8 cellular contexts compared by ENCODE assay signal in the genomic region with DNA sequence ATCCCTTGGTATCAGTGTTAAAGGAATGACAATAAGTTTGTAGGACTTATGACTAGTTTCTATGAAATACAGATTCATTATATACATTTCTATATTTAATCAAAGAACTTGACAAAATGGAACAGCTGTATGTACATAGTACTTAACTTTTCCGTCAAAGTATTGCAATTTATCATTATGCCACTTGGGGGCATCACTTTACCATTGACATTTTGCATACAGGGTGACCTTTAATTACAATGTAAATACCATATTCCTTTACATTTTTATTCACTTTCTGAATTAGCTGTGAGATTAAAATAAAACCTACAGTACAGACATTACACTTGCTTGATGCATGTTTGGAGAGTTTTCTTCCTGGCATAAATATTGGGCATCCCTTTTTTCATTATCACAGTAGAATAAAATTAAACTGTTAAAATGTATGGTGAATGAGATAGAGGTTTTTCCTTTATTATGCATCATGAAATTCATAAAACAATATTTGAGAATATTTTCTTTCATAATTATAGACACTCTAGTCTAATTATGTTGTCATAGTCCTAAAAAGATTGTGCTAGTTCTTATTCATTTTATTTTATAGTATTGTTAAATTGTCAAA. TPM values are rescaled to one million over a fixed set of nuclear protein-coding genes. Genes with fewer than 3 reads are reported as not detected.
A peak's percentile ranks its signal among the peaks of the same experiment; 100 is the strongest.
DNase-seq lines count a peak whose midpoint lies in the region; ATAC-seq and TF ChIP-seq lines count a peak whose summit lies in the region.

No MANE protein-coding gene starts in this region.

- peak overlapping the region in 1 of 7 donors; percentile 1 for H3K27ac Mint-ChIP-seq in CD4-positive, alpha-beta memory T cell

- peaks cover 0 to 1% (median 0%) of the 10 kb centered on the region in 4 donors for H3K4me1 Mint-ChIP-seq in CD4-positive, alpha-beta memory T cell

- H3K79me2 ChIP-seq in MM.1S (ENCODE audit: low read length): no peaks in the 10 kb centered on the region
- no peaks in the 10 kb centered on the region for H3K79me2 ChIP-seq in smooth muscle cell (ENCODE audit: low read depth)

- no peaks in the 10 kb centered on the region for H3K9me3 Mint-ChIP-seq in CD4-positive, alpha-beta memory T cell

- H3F3A ChIP-seq in MM.1S (ENCODE audit: insufficient read depth, low read length): no peaks in the 10 kb centered on the region
- H3F3A ChIP-seq in smooth muscle cell (ENCODE audit: low read depth): no peaks in the 10 kb centered on the region

- H2AFZ ChIP-seq in MM.1S (ENCODE audit: low read length) (no peak overlapping the region), smooth muscle cell (ENCODE audit: low read depth) (no peak overlapping the region)

- peak; percentile 51 to 65 (median 54) for DNase-seq in CD4-positive, alpha-beta memory T cell
- DNase-seq in MM.1S (peak; percentile 69), SW480 (ENCODE audit: low spot score) (peak; percentile 32), foreskin keratinocyte (peak in 1 of 2 donors; percentile 30), smooth muscle cell (lab: John Stamatoyannopoulos, UW; ENCODE audit: unreplicated experiment) (no peak), nucleus accumbens (lab: John Stamatoyannopoulos, UW) (no peak)

- peaks cover 0 to 4% of the 10 kb centered on the region in 2 donors for H3K36me3 Mint-ChIP-seq in CD4-positive, alpha-beta memory T cell

- no peak overlapping the region for H3K4me3 Mint-ChIP-seq in CD4-positive, alpha-beta memory T cell

- H3K9ac ChIP-seq in MM.1S (ENCODE audit: low read length) (no peak overlapping the region), smooth muscle cell (ENCODE audit: low read depth) (no peak overlapping the region)

- CTCF ChIA-PET in CD4-positive, alpha-beta memory T cell (lab: Charles Lee; ENCODE audit: partially characterized antibody): interaction anchor here (0.8 to 5.4 kb wide), 17 partner anchors 8 to 1312 kb away, joined by 3 to 25 read pairs (median 4); partner anchors contain the start of gene NUDT16

- H3K27ac ChIP-seq in CD4-positive, alpha-beta memory T cell (ENCODE audit: low read depth, low read length): no peak overlapping the region
- H3K27ac ChIP-seq in MM.1S (ENCODE audit: low read length) (no peak overlapping the region), foreskin keratinocyte (no peak overlapping the region), smooth muscle cell (ENCODE audit: low read depth) (no peak overlapping the region)

- POLR2A ChIA-PET in CD4-positive, alpha-beta memory T cell (lab: Charles Lee; ENCODE audit: partially characterized antibody): interaction anchor here (1.0 to 1.4 kb wide), 3 partner anchors 8 to 348 kb away, joined by 3 to 4 read pairs (median 3); partner anchors contain the start of gene NUDT16

- H3K4me2 ChIP-seq in MM.1S (ENCODE audit: low read depth, low read length) (no peak overlapping the region), smooth muscle cell (no peak overlapping the region)

- ATAC-seq in GM18502 (IDR thresholded peaks at IDR 0.05; ENCODE audit: poor library complexity, unreplicated experiment) (peak; percentile 64), foreskin keratinocyte (peak; percentile 70), HG03039 (IDR thresholded peaks at IDR 0.05; ENCODE audit: unreplicated experiment) (no peak)

- H3K36me3 ChIP-seq in CD4-positive, alpha-beta memory T cell (ENCODE audit: insufficient read depth, low read length): no peaks in the 10 kb centered on the region
- H3K36me3 ChIP-seq in MM.1S (replicated peaks; ENCODE audit: insufficient read depth, low read length) (no peaks in the 10 kb centered on the region), smooth muscle cell (ENCODE audit: low read depth) (no peaks in the 10 kb centered on the region)

- WGBS in smooth muscle cell (ENCODE audit: low lambda C conversion rate): 18% methylated on average over 1 of the region's 1 CpG

- no peaks in the 10 kb centered on the region for H3K27me3 Mint-ChIP-seq in CD4-positive, alpha-beta memory T cell

- H3K9me2 ChIP-seq in MM.1S (replicated peaks; ENCODE audit: insufficient read depth, low read length): no peaks in the 10 kb centered on the region

- intact Hi-C loops in CD4-positive, alpha-beta memory T cell (cut with micrococcal nuclease): loop anchor here (1.0 to 10.0 kb wide), 3 partner anchors 109 to 454 kb away; no protein-coding TSS in a partner anchor

- no peaks in the 10 kb centered on the region for H3K4me1 ChIP-seq in CD4-positive, alpha-beta memory T cell (ENCODE audit: insufficient read depth, low read length)
- H3K4me1 ChIP-seq in MM.1S (ENCODE audit: low read length) (no peaks in the 10 kb centered on the region), foreskin keratinocyte (no peaks in the 10 kb centered on the region), smooth muscle cell (ENCODE audit: low read depth) (no peaks in the 10 kb centered on the region)

- no peaks in the 10 kb centered on the region for H3K9me3 ChIP-seq in CD4-positive, alpha-beta memory T cell (ENCODE audit: control insufficient read depth in 1 of 2, low read length in 2 of 2)
- H3K9me3 ChIP-seq in MM.1S (replicated peaks; ENCODE audit: insufficient read depth, low read length): no peaks in the 10 kb centered on the region
- no peaks in the 10 kb centered on the region for H3K9me3 ChIP-seq in smooth muscle cell (replicated peaks; ENCODE audit: low read depth)

- no peaks in the 10 kb centered on the region for H3K27me3 ChIP-seq in CD4-positive, alpha-beta memory T cell (ENCODE audit: insufficient read depth, low read length)
- H3K27me3 ChIP-seq in MM.1S (replicated peaks; ENCODE audit: insufficient read depth, low read length): no peaks in the 10 kb centered on the region
- no peaks in the 10 kb centered on the region for H3K27me3 ChIP-seq in foreskin keratinocyte
- no peaks in the 10 kb centered on the region for H3K27me3 ChIP-seq in smooth muscle cell (ENCODE audit: low read depth)

- TF ChIP-seq CTCF in MM.1S (IDR thresholded peaks at IDR 0.05; ENCODE audit: low read length) (peak; percentile 73), foreskin keratinocyte (conservative IDR thresholded peaks at IDR 0.05) (peak; percentile 78), smooth muscle cell (IDR thresholded peaks at IDR 0.05; ENCODE audit: borderline replicate concordance, insufficient read depth, poor library complexity, severe bottlenecking) (peak; percentile 74)

- H3K4me3 ChIP-seq in CD4-positive, alpha-beta memory T cell (ENCODE audit: low read length in 2 of 2): no peak overlapping the region
- H3K4me3 ChIP-seq in MM.1S (ENCODE audit: low read length) (no peak overlapping the region), smooth muscle cell (no peak overlapping the region)

- H4K20me1 ChIP-seq in MM.1S (ENCODE audit: insufficient read depth, low read length): no peaks in the 10 kb centered on the region
- H4K20me1 ChIP-seq in smooth muscle cell (ENCODE audit: low read depth): no peaks in the 10 kb centered on the region

RNA-seq across cellular contexts. Expression of gene NEK11, which starts 6.9 kb away (rescaled TPM):
- 1 to 10 TPM; 5.3 to 6.2 TPM for total RNA-seq in CD4-positive, alpha-beta memory T cell
- polyA plus RNA-seq in CD4-positive, alpha-beta memory T cell: 1 to 10 TPM; 1.9 to 3.8 TPM
- total RNA-seq in foreskin keratinocyte (4.2 TPM in 2 replicates), smooth muscle cell (3.3 and 7.3 TPM in 2 replicates)
- polyA plus RNA-seq in foreskin keratinocyte (2.1 and 2.3 TPM in 2 replicates), smooth muscle cell (3.0 TPM in 2 replicates)

RNA-seq across cellular contexts. Expression of gene ASTE1, which starts 7.0 kb away (rescaled TPM):
- total RNA-seq in CD4-positive, alpha-beta memory T cell: 10 to 100 TPM; 28.1 TPM
- polyA plus RNA-seq in CD4-positive, alpha-beta memory T cell: 10 to 100 TPM; 23.8 to 31.9 TPM
- total RNA-seq in foreskin keratinocyte (5.1 and 5.3 TPM in 2 replicates), smooth muscle cell (4.0 and 6.3 TPM in 2 replicates)
- polyA plus RNA-seq in foreskin keratinocyte (2.4 and 2.9 TPM in 2 replicates), smooth muscle cell (3.3 and 3.5 TPM in 2 replicates)

Comparison
In these comparisons a context has a peak if more than half of its experiments do, and no peak if none do; other contexts are left out.
1. DNase-seq: peak in CD4-positive, alpha-beta memory T cell (5 of 5), MM.1S (single experiment) and SW480 (single experiment); none in smooth muscle cell (single experiment) and nucleus accumbens (0 of 56).
2. Peak in every context shown above with its lines, with median percentiles within 50 percentile points of each other: CTCF ChIP-seq.